Comparison of ENCODE assay signal across 10 cellular contexts in genomic region chr20:53040678-53041674, GRCh38.
DNase-seq lines count a peak whose midpoint lies in the region; ATAC-seq, FAIRE-seq and TF ChIP-seq lines count a peak whose summit lies in the region.
"Had no signal": no experiment of that assay in that cellular context is flagged by ENCODE, and none has a peak within 500 bp of the region (broad histone marks: within the 10 kb centered on the region; RNA-seq: fewer than 3 reads in every experiment).

No MANE protein-coding gene starts in this region.

- POLR2A ChIA-PET in RWPE1 (lab: Yijun Ruan, JAX; ENCODE audit: low non-redundant PET) = no interaction called here

- ATAC-seq in heart left ventricle (peak in 3 of 4 donors; percentile 30 to 43 (median 34)), GM18861 (IDR thresholded peaks at IDR 0.05; ENCODE audit: unreplicated experiment) (no peak), GM21737 (IDR thresholded peaks at IDR 0.05; ENCODE audit: unreplicated experiment) (no peak)

- FAIRE-seq in frontal cortex (lab: Jason Lieb, UNC) = no peak
- FAIRE-seq: TTC549 had no signal

- intact Hi-C loops in heart left ventricle (cut with DNase I) = no loop called here

- H3K4me1 ChIP-seq in heart left ventricle (peaks cover 0 to 20% (median 0%) of the 10 kb centered on the region in 12 donors), subcutaneous abdominal adipose tissue (ENCODE audit: control insufficient read depth in 5 of 5, insufficient read depth in 5 of 5, low read length in 5 of 5) (peaks cover 3 to 27% (median 25%) of the 10 kb centered on the region in 5 donors)
- H3K4me1 ChIP-seq: right lobe of liver had no signal

- H3K27ac ChIP-seq in RWPE1 (no peak overlapping the region), heart left ventricle (peak overlapping the region in 5 of 12 donors; percentile 3 to 47 (median 29)), subcutaneous abdominal adipose tissue (ENCODE audit: low read depth, low read length) (peak overlapping the region; percentile 85)
- H3K27ac ChIP-seq: right lobe of liver had no signal

- peak overlapping the region in 4 of 5 donors; percentile 1 to 57 (median 35) for H3K9ac ChIP-seq in subcutaneous abdominal adipose tissue (ENCODE audit: low read length in 5 of 5)

- H3K27me3 ChIP-seq in heart left ventricle = no peaks in the 10 kb centered on the region
- no peaks in the 10 kb centered on the region for H3K27me3 ChIP-seq in subcutaneous abdominal adipose tissue (ENCODE audit: control insufficient read depth in 5 of 5, insufficient read depth in 4 of 5, low read length in 5 of 5)
- H3K27me3 ChIP-seq: right lobe of liver had no signal

- no peaks in the 10 kb centered on the region for H3K9me3 ChIP-seq in heart left ventricle
- no peaks in the 10 kb centered on the region for H3K9me3 ChIP-seq in subcutaneous abdominal adipose tissue (ENCODE audit: control insufficient read depth in 5 of 5, low read length in 5 of 5)
- H3K9me3 ChIP-seq: right lobe of liver had no signal

- no peak for TF ChIP-seq CTCF in RWPE1 (conservative IDR thresholded peaks at IDR 0.05; ENCODE audit: low read depth)
- no peak for TF ChIP-seq CTCF in heart left ventricle (IDR thresholded peaks at IDR 0.05)

- H3K36me3 ChIP-seq in heart left ventricle (no peaks in the 10 kb centered on the region), subcutaneous abdominal adipose tissue (ENCODE audit: control insufficient read depth in 5 of 5, insufficient read depth in 5 of 5, low read length in 5 of 5) (no peaks in the 10 kb centered on the region)

- CTCF ChIA-PET in RWPE1 (lab: Yijun Ruan, JAX) = no interaction called here

- TF ChIP-seq POLR2A in heart left ventricle (IDR thresholded peaks at IDR 0.05) = no peak

- 67 to 78% (median 72%) methylated on average over 16 of the region's 16 CpGs for WGBS in heart left ventricle, 4 donors

- H3K4me3 ChIP-seq in heart left ventricle = no peak overlapping the region
- H3K4me3 ChIP-seq in subcutaneous abdominal adipose tissue (ENCODE audit: low read depth in 1 of 5, low read length in 5 of 5) = peak overlapping the region in 4 of 5 donors; percentile 21 to 41 (median 38)
- H3K4me3 ChIP-seq: right lobe of liver had no signal

- DNase-seq in NCI-H1436 (lab: John Stamatoyannopoulos, UW) = peak; percentile 88
- DNase-seq in RWPE1 (ENCODE audit: low spot score) = peak; percentile 35
- DNase-seq in heart left ventricle = peak; percentile 23 to 53 (median 31)
- no peak for DNase-seq in HUDEP-2 (lab: John Stamatoyannopoulos, UW; ENCODE audit: unreplicated experiment in 76 of 76)
- DNase-seq in frontal cortex (ENCODE audit: low spot score in 2 of 2) = no peak
- DNase-seq: right lobe of liver had no signal

Comparison
In these comparisons a context has a peak if more than half of its experiments do, and no peak if none do; other contexts are left out.
1. DNase-seq: peak in NCI-H1436 (single experiment), RWPE1 (single experiment) and heart left ventricle (5 of 5); none in HUDEP-2 (0 of 76) and frontal cortex (0 of 2).
2. ATAC-seq: peak in heart left ventricle (3 of 4); none in GM18861 (single experiment) and GM21737 (single experiment).
3. H3K4me3 ChIP-seq: peak in subcutaneous abdominal adipose tissue (4 of 5); none in heart left ventricle (0 of 12).